In the genomic region with DNA sequence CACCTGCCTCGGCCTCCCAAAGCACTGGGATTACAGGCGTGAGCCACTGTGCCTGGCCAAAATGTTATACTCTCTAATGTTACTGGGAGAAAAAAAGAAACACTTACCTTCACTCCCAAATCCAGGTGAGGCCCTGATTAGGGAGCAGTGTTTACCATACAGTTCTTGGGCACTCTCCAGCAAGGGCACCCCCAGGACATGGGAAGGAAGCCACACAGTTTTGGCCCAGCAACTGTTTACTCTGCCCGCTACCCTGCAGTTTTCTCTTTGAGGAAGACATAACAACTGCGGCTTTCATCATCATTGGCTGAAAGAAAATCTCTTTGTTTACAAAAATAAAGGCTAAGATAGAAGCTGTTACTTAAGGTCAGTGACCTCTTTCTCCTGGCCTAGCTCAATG, we compare ENCODE assay signal across 18 cellular contexts.
A peak's percentile ranks its signal among the peaks of the same experiment; 100 is the strongest.
DNase-seq lines count a peak whose midpoint lies in the region; ATAC-seq and TF ChIP-seq lines count a peak whose summit lies in the region.
"Had no signal": no experiment of that assay in that cellular context is flagged by ENCODE, and none has a peak within 500 bp of the region (broad histone marks: within the 10 kb centered on the region; RNA-seq: fewer than 3 reads in every experiment).

No MANE protein-coding gene starts in this region.

- no peaks in the 10 kb centered on the region for H3K4me1 Mint-ChIP-seq in GM23338

- no peak overlapping the region for H3K4me2 ChIP-seq in GM23338
- H3K4me2 ChIP-seq: A549, BLaER1 had no signal

- H4K20me1 ChIP-seq in GM23338 (replicated peaks; ENCODE audit: insufficient read depth): no peaks in the 10 kb centered on the region
- H4K20me1 ChIP-seq: BLaER1 had no signal

- no peaks in the 10 kb centered on the region for H3K79me2 ChIP-seq in GM23338 (replicated peaks; ENCODE audit: insufficient read depth)

- H2AFZ ChIP-seq in GM23338: no peak overlapping the region

- H3K36me3 ChIP-seq in GM23338 (ENCODE audit: insufficient read depth): no peaks in the 10 kb centered on the region
- H3K36me3 ChIP-seq: BLaER1, Peyer's patch had no signal

- TF ChIP-seq CTCF in C4-2B (conservative IDR thresholded peaks at IDR 0.05): no peak
- TF ChIP-seq CTCF in GM23338 (conservative IDR thresholded peaks at IDR 0.05; ENCODE audit: low read depth in 2 of 2): no peak

- DNase-seq in GM23338 (ENCODE audit: low spot score) (no peak), NCI-H69 (lab: John Stamatoyannopoulos, UW) (peak; percentile 88), mucosa of gallbladder (ENCODE audit: low spot score) (peak; percentile 44), iPS-NIHi7 (ENCODE audit: extremely low spot score) (no peak), NCI-H82 treated with DMSO at 0.1 percent for 48 hours (lab: John Stamatoyannopoulos, UW; ENCODE audit: unreplicated experiment) (no peak)
- DNase-seq in effector CD4-positive, alpha-beta T cell: no peak
- DNase-seq: CD8-positive, alpha-beta T cell; KG1; NCI-H1436 treated with DMSO at 0.1 percent for 48 hours; NCI-H2029; NCI-H2171 treated with DMSO at 0.1 percent for 48 hours; NCI-H510A treated with DMSO at 0.1 percent for 48 hours; NK-92 treated with Interleukin-12 subunit alpha and Interleukin-12 subunit beta, amount 100 ng/mL, for 24 hours; Peyer's patch had no signal

- H3K27ac ChIP-seq in C4-2B (peak overlapping the region; percentile 88), GM23338 (ENCODE audit: low read depth) (no peak overlapping the region)
- H3K27ac ChIP-seq: A549, BLaER1, Peyer's patch had no signal

- no peak overlapping the region for H3K4me3 ChIP-seq in GM23338
- H3K4me3 ChIP-seq: A549, BLaER1, Peyer's patch had no signal

- no peak overlapping the region for H3K27ac Mint-ChIP-seq in GM23338
- H3K27ac Mint-ChIP-seq: CD8-positive, alpha-beta T cell had no signal

- peak; percentile 40; the same call in 1 of the 3 replicates for ATAC-seq in GM23338
- ATAC-seq: A549; CD8-positive, alpha-beta T cell; Right ventricle myocardium inferior had no signal

- H3K4me1 ChIP-seq in GM23338 (ENCODE audit: insufficient read depth): no peaks in the 10 kb centered on the region
- H3K4me1 ChIP-seq: BLaER1, Peyer's patch had no signal

- H3K9me3 Mint-ChIP-seq in GM23338: no peaks in the 10 kb centered on the region
- H3K9me3 Mint-ChIP-seq: CD8-positive, alpha-beta T cell had no signal

- H3K9me2 ChIP-seq in GM23338 (ENCODE audit: insufficient read depth): no peaks in the 10 kb centered on the region

- H3K27me3 Mint-ChIP-seq in GM23338 (ENCODE audit: insufficient read depth, low read depth, poor library complexity): no peaks in the 10 kb centered on the region

- H3K27me3 ChIP-seq in GM23338 (ENCODE audit: insufficient read depth): no peaks in the 10 kb centered on the region
- H3K27me3 ChIP-seq: BLaER1, Peyer's patch had no signal

- no peaks in the 10 kb centered on the region for H3F3A ChIP-seq in GM23338 (replicated peaks; ENCODE audit: low read depth)

- H3K36me3 Mint-ChIP-seq in GM23338 (ENCODE audit: low read depth): no peaks in the 10 kb centered on the region
- H3K36me3 Mint-ChIP-seq: CD8-positive, alpha-beta T cell had no signal

- H3K4me3 Mint-ChIP-seq in GM23338: no peak overlapping the region
- H3K4me3 Mint-ChIP-seq: CD8-positive, alpha-beta T cell had no signal

TF ChIP-seq in GM23338, 12 proteins besides CTCF, POLR2A, EP300 and RAD21:
- TF ChIP-seq, protein P1, sequence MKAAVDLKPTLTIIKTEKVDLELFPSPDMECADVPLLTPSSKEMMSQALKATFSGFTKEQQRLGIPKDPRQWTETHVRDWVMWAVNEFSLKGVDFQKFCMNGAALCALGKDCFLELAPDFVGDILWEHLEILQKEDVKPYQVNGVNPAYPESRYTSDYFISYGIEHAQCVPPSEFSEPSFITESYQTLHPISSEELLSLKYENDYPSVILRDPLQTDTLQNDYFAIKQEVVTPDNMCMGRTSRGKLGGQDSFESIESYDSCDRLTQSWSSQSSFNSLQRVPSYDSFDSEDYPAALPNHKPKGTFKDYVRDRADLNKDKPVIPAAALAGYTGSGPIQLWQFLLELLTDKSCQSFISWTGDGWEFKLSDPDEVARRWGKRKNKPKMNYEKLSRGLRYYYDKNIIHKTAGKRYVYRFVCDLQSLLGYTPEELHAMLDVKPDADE (IDR thresholded peaks at IDR 0.05): no peak
- no peak for TF ChIP-seq EZH2phosphoT487 (IDR thresholded peaks at IDR 0.05; ENCODE audit: unreplicated experiment)
- no peak for TF ChIP-seq ZNF114 (CRISPR knock-in tag; IDR thresholded peaks at IDR 0.05)
- TF ChIP-seq NANOG (IDR thresholded peaks at IDR 0.05; ENCODE audit: borderline replicate concordance): no peak
- TF ChIP-seq JUNB (IDR thresholded peaks at IDR 0.05; ENCODE audit: unreplicated experiment): no peak
TF ChIP-seq in GM23338: peak in this region for 0.

Comparison
In these comparisons a context has a peak if more than half of its experiments do, and no peak if none do; other contexts are left out.
1. DNase-seq: peak in NCI-H69 (single experiment) and mucosa of gallbladder (single experiment); none in GM23338 (single experiment), effector CD4-positive, alpha-beta T cell (single experiment), iPS-NIHi7 (single experiment) and NCI-H82 treated with DMSO at 0.1 percent for 48 hours (single experiment).